9 cellular contexts compared by ENCODE assay signal in the genomic region with DNA sequence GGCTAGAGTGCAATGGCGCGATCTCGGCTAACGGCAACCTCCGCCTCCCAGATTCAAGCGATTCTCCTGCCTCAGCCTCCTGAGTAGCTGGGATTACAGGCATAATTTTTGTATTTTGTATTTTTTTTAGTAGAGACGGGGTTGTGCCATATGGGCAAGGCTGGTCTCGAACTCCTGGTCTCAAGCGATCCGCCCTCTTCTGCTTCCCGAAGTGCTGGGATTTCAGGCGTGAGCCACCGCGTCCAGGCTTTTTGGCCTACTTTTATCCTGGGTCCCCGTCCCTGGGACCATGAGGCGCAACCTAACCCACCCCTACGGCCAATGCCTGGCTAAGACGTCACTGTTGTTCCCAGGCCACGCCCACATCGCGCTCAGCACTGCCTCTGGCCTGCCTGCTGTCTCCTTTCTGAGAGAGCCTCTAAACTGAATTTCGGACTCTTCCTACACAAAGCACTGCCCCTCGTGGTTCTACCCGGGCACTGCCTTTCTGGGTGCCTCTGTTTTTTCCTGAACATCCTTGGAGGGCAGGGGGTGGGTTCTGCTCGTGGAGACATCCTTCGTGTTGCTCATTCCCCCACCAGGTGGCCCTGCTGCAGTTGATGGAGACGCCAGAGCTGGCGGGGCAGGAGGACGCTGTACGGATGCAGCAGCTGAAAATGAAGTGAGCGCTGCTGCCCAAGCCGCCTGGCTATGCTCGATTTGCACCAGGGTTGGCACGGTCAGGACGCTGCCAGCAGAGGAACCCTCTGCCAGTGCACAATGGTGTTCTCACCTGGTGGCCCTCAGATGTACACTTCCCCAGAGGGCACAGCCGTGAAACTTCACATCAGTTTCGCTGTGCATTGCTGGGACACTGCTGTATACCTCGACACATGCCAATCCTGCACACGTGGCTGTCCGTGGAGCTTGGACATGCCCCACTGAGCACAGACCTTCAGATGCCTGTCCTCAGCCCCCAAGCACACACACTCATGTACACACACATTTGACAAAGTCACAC.
A peak's percentile ranks its signal among the peaks of the same experiment; 100 is the strongest.
DNase-seq lines count a peak whose midpoint lies in the region; ATAC-seq, FAIRE-seq and TF ChIP-seq lines count a peak whose summit lies in the region.
"Had no signal": no experiment of that assay in that cellular context is flagged by ENCODE, and none has a peak within 500 bp of the region (broad histone marks: within the 10 kb centered on the region; RNA-seq: fewer than 3 reads in every experiment).

No MANE protein-coding gene starts in this region.

- H3K9ac ChIP-seq in NT2/D1 (ENCODE audit: insufficient read length, low read depth): peak overlapping the region; percentile 97

- H3K36me3 ChIP-seq in NT2/D1 (ENCODE audit: insufficient read depth, insufficient read length, low read length): peaks cover 16% of the 10 kb centered on the region

- peaks cover 42% of the 10 kb centered on the region for H3K4me1 Mint-ChIP-seq in activated naive CD4-positive, alpha-beta T cell treated with anti-CD3 and anti-CD28 coated beads, Interleukin-2, amount 50 U/mL, for 24 hours

- H3K9me3 Mint-ChIP-seq in activated naive CD4-positive, alpha-beta T cell treated with anti-CD3 and anti-CD28 coated beads, Interleukin-2, amount 50 U/mL, for 24 hours: no peaks in the 10 kb centered on the region

- DNase-seq in activated naive CD4-positive, alpha-beta T cell (lab: John Stamatoyannopoulos, UW): no peak
- DNase-seq in NT2/D1 (ENCODE audit: low read depth, low spot score): peak; percentile 89
- DNase-seq in choroid plexus epithelial cell (ENCODE audit: low read depth): peak; percentile 87
- peak; percentile 85 for DNase-seq in middle frontal gyrus (ENCODE audit: extremely low spot score, low spot score)
- no peak for DNase-seq in effector CD4-positive, alpha-beta T cell
- DNase-seq in H54 (ENCODE audit: insufficient read length, low spot score): no peak

- H3K4me3 Mint-ChIP-seq in activated naive CD4-positive, alpha-beta T cell treated with anti-CD3 and anti-CD28 coated beads, Interleukin-2, amount 50 U/mL, for 24 hours: peak overlapping the region; percentile 89

- no peaks in the 10 kb centered on the region for H3K27me3 Mint-ChIP-seq in activated naive CD4-positive, alpha-beta T cell treated with anti-CD3 and anti-CD28 coated beads, Interleukin-2, amount 50 U/mL, for 24 hours

- peak; percentile 64 for TF ChIP-seq CTCF in choroid plexus epithelial cell (conservative IDR thresholded peaks at IDR 0.05; ENCODE audit: low read depth, low read length)

- peaks cover 3% of the 10 kb centered on the region for H3K36me3 Mint-ChIP-seq in activated naive CD4-positive, alpha-beta T cell treated with anti-CD3 and anti-CD28 coated beads, Interleukin-2, amount 50 U/mL, for 24 hours

- no peak for FAIRE-seq in H54 (lab: Jason Lieb, UNC)
- FAIRE-seq: GM18507 had no signal

- H3K4me1 ChIP-seq in NT2/D1 (ENCODE audit: insufficient read depth, insufficient read length): peaks cover 16% of the 10 kb centered on the region

- no peak for ATAC-seq in HG03196 (IDR thresholded peaks at IDR 0.05; ENCODE audit: unreplicated experiment)

- H3K27ac Mint-ChIP-seq in activated naive CD4-positive, alpha-beta T cell treated with anti-CD3 and anti-CD28 coated beads, Interleukin-2, amount 50 U/mL, for 24 hours: peak overlapping the region; percentile 59

- H3K4me3 ChIP-seq in NT2/D1 (ENCODE audit: insufficient read length, low read depth): peak overlapping the region; percentile 95
- H3K4me3 ChIP-seq in choroid plexus epithelial cell (ENCODE audit: low read depth, low read length): peak overlapping the region; percentile 78

- peaks cover 4% of the 10 kb centered on the region; the same call in 1 of the 2 replicates for H3K9me3 ChIP-seq in NT2/D1 (ENCODE audit: insufficient read depth, low read length)

- H3K27me3 ChIP-seq in NT2/D1 (ENCODE audit: insufficient read depth, insufficient read length): no peaks in the 10 kb centered on the region

- TF ChIP-seq POLR2A in H54 (IDR thresholded peaks at IDR 0.05; ENCODE audit: low read depth, low read length): no peak

Comparison
In these comparisons a context has a peak if more than half of its experiments do, and no peak if none do; other contexts are left out.
1. DNase-seq: peak in NT2/D1 (single experiment), choroid plexus epithelial cell (single experiment) and middle frontal gyrus (single experiment); none in activated naive CD4-positive, alpha-beta T cell (0 of 4), effector CD4-positive, alpha-beta T cell (single experiment) and H54 (single experiment).